Comparison of ENCODE assay signal across 17 cellular contexts in genomic region chr12:41564816-41565215, GRCh38.
"Had no signal": no experiment of that assay in that cellular context is flagged by ENCODE, and none has a peak within 500 bp of the region (broad histone marks: within the 10 kb centered on the region; RNA-seq: fewer than 3 reads in every experiment).

No MANE protein-coding gene starts in this region.

- H3K9me3 ChIP-seq: body of pancreas, colonic mucosa, gastrocnemius medialis, heart left ventricle, tibial nerve had no signal

- H3K4me1 ChIP-seq: body of pancreas, colonic mucosa, gastrocnemius medialis, heart left ventricle, tibial nerve had no signal

- H3K27ac ChIP-seq: body of pancreas, colonic mucosa, gastrocnemius medialis, heart left ventricle, tibial nerve had no signal

- H3K36me3 ChIP-seq: colonic mucosa, gastrocnemius medialis, heart left ventricle had no signal

- DNase-seq: activated CD4-positive, alpha-beta memory T cell treated with anti-CD3 and anti-CD28 coated beads, Interleukin-2, amount 10 ng/mL, durations not matched to agents 7 days and 5 days; activated CD4-positive, alpha-beta T cell treated with anti-CD3 and anti-CD28 coated beads for 48 hours; activated CD4-positive, CD25-positive, alpha-beta regulatory T cell; activated CD8-positive, alpha-beta memory T cell treated with anti-CD3 and anti-CD28 coated beads, Interleukin-2, amount 10 ng/mL, durations not matched to agents 7 days and 5 days; activated naive CD4-positive, alpha-beta T cell treated with Interleukin-2 at 50 U/mL for 16 hours; activated naive CD8-positive, alpha-beta T cell treated with anti-CD3 and anti-CD28 coated beads, Interleukin-2, amount 10 ng/mL, durations not matched to agents 7 days and 5 days; amygdala; body of pancreas; central memory CD4-positive, alpha-beta T cell; colonic mucosa; erythroblast; gastrocnemius medialis; heart left ventricle; kidney glomerular epithelial cell; left ventricle myocardium superior; T-helper 9 cell had no signal

- ATAC-seq: activated CD8-positive, alpha-beta memory T cell treated with anti-CD3 and anti-CD28 coated beads, Interleukin-2, amount 10 ng/mL, durations not matched to agents 7 days and 5 days; body of pancreas; gastrocnemius medialis; heart left ventricle; left ventricle myocardium superior had no signal

- H3K27me3 ChIP-seq: body of pancreas, colonic mucosa, gastrocnemius medialis, heart left ventricle, tibial nerve had no signal

- H3K4me3 ChIP-seq: body of pancreas, colonic mucosa, gastrocnemius medialis, heart left ventricle, tibial nerve had no signal
